Comparison of ENCODE assay signal across 17 cellular contexts in genomic region chr6:11665636-11666335, GRCh38.
DNase-seq lines count a peak whose midpoint lies in the region; ATAC-seq and TF ChIP-seq lines count a peak whose summit lies in the region.
"Had no signal": no experiment of that assay in that cellular context is flagged by ENCODE, and none has a peak within 500 bp of the region (broad histone marks: within the 10 kb centered on the region; RNA-seq: fewer than 3 reads in every experiment).

No MANE protein-coding gene starts in this region.

- no peaks in the 10 kb centered on the region for H3K36me3 Mint-ChIP-seq in activated naive CD8-positive, alpha-beta T cell treated with anti-CD3 and anti-CD28 coated beads for 36 hours
- H3K36me3 Mint-ChIP-seq in stimulated activated memory B cell treated with anti-CD40 and anti-IgM and Interleukin-4, amounts not matched to agents 10 μg/mL and 1 μg/mL and 100 μg/mL, for 72 hours: no peaks in the 10 kb centered on the region
- H3K36me3 Mint-ChIP-seq: IgD-negative memory B cell had no signal

- H3K4me1 Mint-ChIP-seq in activated naive CD8-positive, alpha-beta T cell treated with anti-CD3 and anti-CD28 coated beads for 36 hours: peaks cover 11% of the 10 kb centered on the region
- H3K4me1 Mint-ChIP-seq in stimulated activated memory B cell treated with anti-CD40 and anti-IgM and Interleukin-4, amounts not matched to agents 10 μg/mL and 1 μg/mL and 100 μg/mL, for 72 hours: peaks cover 12% of the 10 kb centered on the region
- H3K4me1 Mint-ChIP-seq: H9, IgD-negative memory B cell had no signal

- peak; percentile 62 for ATAC-seq in GM18868 (IDR thresholded peaks at IDR 0.05; ENCODE audit: unreplicated experiment)
- ATAC-seq in stimulated activated memory B cell treated with anti-CD40 and anti-IgM and Interleukin-4, amounts not matched to agents 10 μg/mL and 1 μg/mL and 100 μg/mL, for 72 hours: peak; percentile 74
- ATAC-seq: PC-3 had no signal

- no peaks in the 10 kb centered on the region for H3K27me3 Mint-ChIP-seq in activated naive CD8-positive, alpha-beta T cell treated with anti-CD3 and anti-CD28 coated beads for 36 hours
- peaks cover 46% of the 10 kb centered on the region for H3K27me3 Mint-ChIP-seq in stimulated activated memory B cell treated with anti-CD40 and anti-IgM and Interleukin-4, amounts not matched to agents 10 μg/mL and 1 μg/mL and 100 μg/mL, for 72 hours

- no peak overlapping the region for H3K4me3 Mint-ChIP-seq in activated naive CD8-positive, alpha-beta T cell treated with anti-CD3 and anti-CD28 coated beads for 36 hours
- no peak overlapping the region for H3K4me3 Mint-ChIP-seq in stimulated activated memory B cell treated with anti-CD40 and anti-IgM and Interleukin-4, amounts not matched to agents 10 μg/mL and 1 μg/mL and 100 μg/mL, for 72 hours
- H3K4me3 Mint-ChIP-seq: H9 had no signal

- peak overlapping the region; percentile 55 for H3K27ac Mint-ChIP-seq in activated naive CD8-positive, alpha-beta T cell treated with anti-CD3 and anti-CD28 coated beads for 36 hours
- H3K27ac Mint-ChIP-seq in stimulated activated memory B cell treated with anti-CD40 and anti-IgM and Interleukin-4, amounts not matched to agents 10 μg/mL and 1 μg/mL and 100 μg/mL, for 72 hours: no peak overlapping the region
- H3K27ac Mint-ChIP-seq: H9, IgD-negative memory B cell had no signal

- peak; percentile 26 for DNase-seq in GM12865 (ENCODE audit: low read depth)
- DNase-seq in activated naive CD8-positive, alpha-beta T cell treated with anti-CD3 and anti-CD28 coated beads for 36 hours: no peak
- DNase-seq in GDM1 (lab: John Stamatoyannopoulos, UW): no peak
- no peak for DNase-seq in NCI-H187 (lab: John Stamatoyannopoulos, UW)
- no peak for DNase-seq in NCI-H2227 (lab: John Stamatoyannopoulos, UW; ENCODE audit: unreplicated experiment)
- DNase-seq: ACHN, C1 segment of cervical spinal cord, H9, Karpas-422, MM.1S, NCI-H1694 treated with DMSO at 0.1 percent for 48 hours, NCI-H345, NCI-H524 treated with DMSO at 0.1 percent for 48 hours had no signal

- H3K9me3 Mint-ChIP-seq in activated naive CD8-positive, alpha-beta T cell treated with anti-CD3 and anti-CD28 coated beads for 36 hours: peaks cover 1% of the 10 kb centered on the region
- H3K9me3 Mint-ChIP-seq in stimulated activated memory B cell treated with anti-CD40 and anti-IgM and Interleukin-4, amounts not matched to agents 10 μg/mL and 1 μg/mL and 100 μg/mL, for 72 hours: peaks cover 4% of the 10 kb centered on the region

- no peak overlapping the region for H3K4me3 ChIP-seq in GM12865 (ENCODE audit: low read depth, low read length)

- no peak for TF ChIP-seq CTCF in GM12865 (IDR thresholded peaks at IDR 0.05; ENCODE audit: insufficient read depth, low read depth, low read length, missing control alignments)
